In the genomic region with DNA sequence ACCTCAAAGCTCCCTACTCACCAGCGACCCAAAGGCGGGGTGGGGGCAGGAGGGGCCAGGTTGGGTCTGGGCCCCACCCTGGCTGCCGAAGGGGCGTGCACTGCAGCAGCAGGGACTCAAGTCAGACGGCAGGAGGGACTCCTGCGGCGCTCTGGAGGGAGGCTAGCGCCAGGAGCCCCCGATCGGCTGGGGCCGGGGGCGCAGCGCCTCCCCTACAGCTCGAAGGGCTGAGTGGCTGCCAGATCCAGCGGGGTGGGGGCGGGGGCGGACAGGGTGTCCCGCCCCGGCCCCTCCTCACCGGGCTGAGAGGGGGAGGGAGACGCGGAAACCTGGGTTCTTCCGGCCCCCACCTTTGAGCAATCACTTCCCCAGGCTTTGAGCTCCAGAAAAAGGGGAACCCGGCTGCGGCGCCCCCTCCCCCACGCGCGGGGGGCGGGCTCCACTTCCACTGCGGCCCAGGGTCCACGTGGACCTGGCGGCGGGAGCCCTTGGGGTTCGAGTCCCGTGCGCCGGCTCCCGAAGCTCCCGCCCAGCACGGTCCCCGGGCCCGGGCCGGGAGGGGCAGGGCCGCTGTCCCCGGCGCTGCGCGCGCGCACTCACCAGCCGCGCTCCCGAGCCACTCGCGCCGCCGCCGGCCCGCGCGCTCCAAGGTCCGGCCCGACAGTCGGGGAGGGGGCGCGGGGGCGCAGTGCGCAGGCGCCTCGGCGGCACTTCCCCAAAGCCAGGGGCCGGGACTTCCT, we compare ENCODE assay signal across 8 cellular contexts. TPM values are rescaled to one million over a fixed set of nuclear protein-coding genes. Genes with fewer than 3 reads are reported as not detected.
A peak's percentile ranks its signal among the peaks of the same experiment; 100 is the strongest.
DNase-seq lines count a peak whose midpoint lies in the region; ATAC-seq and TF ChIP-seq lines count a peak whose summit lies in the region.

A gene with protein sequence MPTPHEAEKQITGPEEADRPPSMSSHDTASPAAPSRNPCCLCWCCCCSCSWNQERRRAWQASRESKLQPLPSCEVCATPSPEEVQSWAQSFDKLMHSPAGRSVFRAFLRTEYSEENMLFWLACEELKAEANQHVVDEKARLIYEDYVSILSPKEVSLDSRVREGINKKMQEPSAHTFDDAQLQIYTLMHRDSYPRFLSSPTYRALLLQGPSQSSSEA (minus strand): TSS at position 246 of the 740 bp plus-strand sequence. CDS start 2,632 bp downstream, outside the sequence.

- in situ Hi-C loops in astrocyte of the cerebellum (cut with HindIII; ENCODE audit: low sequenced_read_pairs): no loop called here

- 1% methylated on average over 73 of the region's 73 CpGs for WGBS in right cardiac atrium

- DNase-seq in Calu3 (peak; percentile 86), LNCaP clone FGC (ENCODE audit: low read depth) (no peak), T-helper 17 cell (peak; percentile 42 to 72 (median 68)), astrocyte of the cerebellum (ENCODE audit: low read depth) (no peak), right cardiac atrium (peak; percentile 85 to 93 (median 93)), pulmonary artery endothelial cell (ENCODE audit: low read depth, low spot score) (no peak)

- intact Hi-C loops in Calu3 (cut with micrococcal nuclease; ENCODE audit: unreplicated experiment) (loop anchor here (5.0 kb wide), 1 partner anchor 43 kb away; no protein-coding TSS in a partner anchor), right cardiac atrium (cut with DNase I) (loop anchor here in 1 of 4 donors (5.0 kb wide), 1 partner anchor 43 kb away; no protein-coding TSS in a partner anchor)

- H3K9me3 ChIP-seq in T-helper 17 cell (ENCODE audit: control insufficient read depth, low read length, poor library complexity, severe bottlenecking) (no peaks in the 10 kb centered on the region), right cardiac atrium (ENCODE audit: control insufficient read depth, low read length) (no peaks in the 10 kb centered on the region)

- CTCF ChIA-PET in Calu3 (lab: Charles Lee): interaction anchor here (0.6 to 1.2 kb wide), 4 partner anchors 10 to 1843 kb away, joined by 3 to 7 read pairs (median 4); no protein-coding TSS in a partner anchor

- BruUV-seq in Calu3 (replicated peaks; lab: Mats Ljungman, UMichigan): no TSS peak

- H3K4me1 Mint-ChIP-seq in Calu3 (ENCODE audit: low read depth, unreplicated experiment) (peaks cover 32% of the 10 kb centered on the region), T-helper 17 cell (peaks cover 38% of the 10 kb centered on the region)

- H3K27ac ChIP-seq in right cardiac atrium (ENCODE audit: low read length): peak within 1 kb of the TSS; percentile 51

- peak; percentile 43 for ATAC-seq in GM21515 (IDR thresholded peaks at IDR 0.05; ENCODE audit: unreplicated experiment)
- peak; percentile 38 for ATAC-seq in T-helper 17 cell
- ATAC-seq in right cardiac atrium: peak; percentile 64 to 65
- ATAC-seq in GM18870 (IDR thresholded peaks at IDR 0.05; ENCODE audit: unreplicated experiment): no peak

- H3K9me3 Mint-ChIP-seq in Calu3 (ENCODE audit: low read depth, unreplicated experiment): no peaks in the 10 kb centered on the region

- no peak for TF ChIP-seq CTCF in Calu3 (IDR thresholded peaks at IDR 0.05; ENCODE audit: unreplicated experiment)
- no peak for TF ChIP-seq CTCF in LNCaP clone FGC (IDR thresholded peaks at IDR 0.05; ENCODE audit: control insufficient read depth, extremely low read depth, insufficient read depth)
- no peak for TF ChIP-seq CTCF in astrocyte of the cerebellum (IDR thresholded peaks at IDR 0.05; ENCODE audit: low read depth, low read length, missing control alignments)

- H3K27me3 Mint-ChIP-seq in Calu3 (ENCODE audit: unreplicated experiment): peaks cover 44% of the 10 kb centered on the region
- no peaks in the 10 kb centered on the region for H3K27me3 Mint-ChIP-seq in T-helper 17 cell

- H3K36me3 Mint-ChIP-seq in Calu3 (ENCODE audit: insufficient read depth, unreplicated experiment) (peaks cover 35% of the 10 kb centered on the region), T-helper 17 cell (ENCODE audit: low read depth) (peaks cover 3% of the 10 kb centered on the region)

- H3K4me3 ChIP-seq in LNCaP clone FGC (ENCODE audit: low read depth, low read length): peak within 1 kb of the TSS; percentile 67
- H3K4me3 ChIP-seq in astrocyte of the cerebellum (ENCODE audit: low read depth, low read length): peak within 1 kb of the TSS; percentile 60
- H3K4me3 ChIP-seq in right cardiac atrium (ENCODE audit: low read length): peak within 1 kb of the TSS; percentile 85

- H3K4me3 Mint-ChIP-seq in Calu3 (ENCODE audit: low read depth, unreplicated experiment) (peak within 1 kb of the TSS; percentile 82), T-helper 17 cell (peak within 1 kb of the TSS; percentile 93)

- H3K27ac Mint-ChIP-seq in Calu3 (ENCODE audit: unreplicated experiment) (peak within 1 kb of the TSS; percentile 68), T-helper 17 cell (peak within 1 kb of the TSS; percentile 90)

- H3K27me3 ChIP-seq in right cardiac atrium (ENCODE audit: control insufficient read depth, insufficient read depth): no peaks in the 10 kb centered on the region

- H3K4me1 ChIP-seq in right cardiac atrium (ENCODE audit: control insufficient read depth, insufficient read depth, low read length): no peaks in the 10 kb centered on the region

RNA-seq across cellular contexts. Expression of the gene that starts here (rescaled TPM):
- total RNA-seq in Calu3 (2022) (17.2 and 17.8 TPM in 2 replicates), T-helper 17 cell (10 to 100 TPM; 42.8 to 50.9 TPM), right cardiac atrium (1 to 10 TPM; 6.3 to 9.1 (median 8.3) TPM), pulmonary artery endothelial cell (19.1 and 22.2 TPM in 2 replicates)
- 5.8 TPM for polyA plus RNA-seq in right cardiac atrium

Comparison
In these comparisons a context has a peak if more than half of its experiments do, and no peak if none do; other contexts are left out.
1. DNase-seq: peak in Calu3 (single experiment), T-helper 17 cell (3 of 3) and right cardiac atrium (3 of 3); none in LNCaP clone FGC (single experiment), astrocyte of the cerebellum (single experiment) and pulmonary artery endothelial cell (single experiment).
2. Peak in every context shown above with its lines, with median percentiles within 50 percentile points of each other: H3K4me3 ChIP-seq.